Comparison of ENCODE assay signal across 8 cellular contexts in genomic region chr16:67842509-67843342, GRCh38. TPM values are rescaled to one million over a fixed set of nuclear protein-coding genes. Genes with fewer than 3 reads are reported as not detected.
DNase-seq lines count a peak whose midpoint lies in the region; ATAC-seq and TF ChIP-seq lines count a peak whose summit lies in the region.

No MANE protein-coding gene starts in this region.

- H3K27ac ChIP-seq in colonic mucosa (peak overlapping the region; percentile 97), liver (ENCODE audit: low read depth in 1 of 2, low read length in 2 of 2) (peak overlapping the region; percentile 97 to 99)

- peak overlapping the region; percentile 79 for H3K4me3 ChIP-seq in colonic mucosa
- peak overlapping the region; percentile 60 to 89 (median 72) for H3K4me3 ChIP-seq in liver (ENCODE audit: low read depth in 1 of 3, low read length in 3 of 3)

- 1% methylated on average over 67 of the region's 67 CpGs for WGBS in liver

- TF ChIP-seq CTCF in colonic mucosa (IDR thresholded peaks at IDR 0.05) (no peak), liver (IDR thresholded peaks at IDR 0.05; ENCODE audit: low read depth, low read length, missing input control) (no peak)

- DNase-seq in M059J (ENCODE audit: low read depth) (peak; percentile 60), colonic mucosa (peak; percentile 59), mesenteric fat pad (ENCODE audit: low spot score) (no peak)
- peak; percentile 39 to 52 for DNase-seq in activated CD4-positive, alpha-beta T cell treated with anti-CD3 and anti-CD28 coated beads for 4 hours
- DNase-seq in stimulated activated CD4-positive, alpha-beta T cell treated with anti-CD3 and anti-CD28 coated beads, Interleukin-4, amount 100 ng/mL, for 4 hours = peak; percentile 41 to 48

- H3K27me3 ChIP-seq in colonic mucosa (no peaks in the 10 kb centered on the region), liver (ENCODE audit: control insufficient read depth in 4 of 4, insufficient read depth in 4 of 4, low read length in 3 of 4) (no peaks in the 10 kb centered on the region)

- no peaks in the 10 kb centered on the region for H3K9me3 ChIP-seq in ES-I3 (ENCODE audit: control insufficient read depth, insufficient read depth, low read length)
- H3K9me3 ChIP-seq in colonic mucosa = no peaks in the 10 kb centered on the region
- H3K9me3 ChIP-seq in liver (ENCODE audit: control insufficient read depth in 4 of 4, low read length in 3 of 4) = no peaks in the 10 kb centered on the region

- H3K36me3 ChIP-seq in ES-I3 (ENCODE audit: insufficient read depth, low read length) (no peaks in the 10 kb centered on the region), colonic mucosa (no peaks in the 10 kb centered on the region), liver (ENCODE audit: control insufficient read depth in 4 of 4, insufficient read depth in 3 of 4, low read depth in 1 of 4, low read length in 3 of 4) (no peaks in the 10 kb centered on the region)

- peak; percentile 15 for ATAC-seq in GM21737 (IDR thresholded peaks at IDR 0.05; ENCODE audit: unreplicated experiment)

- H3K4me1 ChIP-seq in ES-I3 (ENCODE audit: insufficient read depth, low read length) = peaks cover 21% of the 10 kb centered on the region
- peaks cover 28% of the 10 kb centered on the region for H3K4me1 ChIP-seq in colonic mucosa
- peaks cover 7 to 44% (median 36%) of the 10 kb centered on the region in 4 donors for H3K4me1 ChIP-seq in liver (ENCODE audit: control insufficient read depth in 4 of 4, insufficient read depth in 4 of 4, low read length in 3 of 4)

- intact Hi-C loops in colonic mucosa (cut with DNase I) = no loop called here

- H3K9ac ChIP-seq in ES-I3 (ENCODE audit: low read depth, low read length) (peak overlapping the region; percentile 94), colonic mucosa (ENCODE audit: low read depth in 2 of 2, low read length in 2 of 2) (peak overlapping the region; percentile 70 to 87), liver (ENCODE audit: low read depth in 1 of 2, low read length in 2 of 2) (peak overlapping the region; percentile 45 to 67)

- TF ChIP-seq RAD21 in liver (IDR thresholded peaks at IDR 0.05) = peak in 1 of 2 donors; percentile 30

TF ChIP-seq in liver, 16 proteins besides CTCF, POLR2A, EP300 and RAD21:
- no peak for TF ChIP-seq NR2F2 (IDR thresholded peaks at IDR 0.05)
- TF ChIP-seq JUND (IDR thresholded peaks at IDR 0.05) = no peak
- TF ChIP-seq EGR1 (IDR thresholded peaks at IDR 0.05; ENCODE audit: low read depth in 2 of 2) = no peak
- TF ChIP-seq, protein P1, sequence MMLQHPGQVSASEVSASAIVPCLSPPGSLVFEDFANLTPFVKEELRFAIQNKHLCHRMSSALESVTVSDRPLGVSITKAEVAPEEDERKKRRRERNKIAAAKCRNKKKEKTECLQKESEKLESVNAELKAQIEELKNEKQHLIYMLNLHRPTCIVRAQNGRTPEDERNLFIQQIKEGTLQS (IDR thresholded peaks at IDR 0.05) = no peak
TF ChIP-seq in liver: peak in this region for 0.

RNA-seq across cellular contexts. Expression of gene THAP11, which starts 0.6 kb away (rescaled TPM):
- total RNA-seq in M059J (2014; rRNA removed; shearing (Covaris generic)) = 41.0 and 45.2 TPM in 2 replicates
- 10 to 100 TPM; 22.0 to 33.2 TPM for total RNA-seq in colonic mucosa
- total RNA-seq in liver = 10 to 100 TPM; 14.1 to 19.7 TPM
- polyA plus RNA-seq in liver = 1 to 10 TPM; 6.7 to 9.5 TPM
- total RNA-seq in mesenteric fat pad = 21.6 TPM

RNA-seq across cellular contexts. Expression of gene NUTF2, which starts 4.0 kb away (rescaled TPM):
- total RNA-seq in M059J (2014; rRNA removed; shearing (Covaris generic)) = 296 and 347 TPM in 2 replicates
- total RNA-seq in colonic mucosa (100 to 1,000 TPM in 1 of 2 donors, 10 to 100 TPM in 1; 58.3 to 108 TPM), liver (10 to 100 TPM; 27.4 to 69.5 TPM), mesenteric fat pad (87.6 TPM)
- polyA plus RNA-seq in liver = 10 to 100 TPM; 51.0 to 58.7 TPM

RNA-seq across cellular contexts. Expression of gene CENPT, which starts 4.8 kb away (rescaled TPM):
- total RNA-seq in M059J (2014; rRNA removed; shearing (Covaris generic)) = 18.0 and 25.0 TPM in 2 replicates
- total RNA-seq in colonic mucosa (10 to 100 TPM; 25.6 to 38.9 TPM), liver (10 to 100 TPM; 15.9 to 22.7 TPM), mesenteric fat pad (35.5 TPM)
- polyA plus RNA-seq in liver = 10 to 100 TPM; 11.4 to 26.9 TPM

RNA-seq across cellular contexts. Expression of gene EDC4, which starts 30.1 kb away (rescaled TPM):
- 38.9 and 66.1 TPM in 2 replicates for total RNA-seq in M059J (2014; rRNA removed; shearing (Covaris generic))
- 10 to 100 TPM; 58.6 to 96.5 TPM for total RNA-seq in colonic mucosa
- 10 to 100 TPM; 22.9 to 26.8 TPM for total RNA-seq in liver
- 10 to 100 TPM; 17.7 to 20.3 TPM for polyA plus RNA-seq in liver
- total RNA-seq in mesenteric fat pad = 41.3 TPM

RNA-seq across cellular contexts. Expression of gene TSNAXIP1, which starts 36.0 kb away (rescaled TPM):
- total RNA-seq in M059J (2014; rRNA removed; shearing (Covaris generic)) = 0.12 and 0.39 TPM in 2 replicates
- total RNA-seq in colonic mucosa (under 1 TPM; 0.13 to 0.30 TPM), liver (under 1 TPM; 0.09 to 0.75 TPM), mesenteric fat pad (1.1 TPM)
- 1 to 10 TPM in 1 of 2 donors, under 1 TPM in 1; 0.62 to 1.5 TPM for polyA plus RNA-seq in liver
